ENCODE assay signal across 14 cellular contexts in the genomic region with DNA sequence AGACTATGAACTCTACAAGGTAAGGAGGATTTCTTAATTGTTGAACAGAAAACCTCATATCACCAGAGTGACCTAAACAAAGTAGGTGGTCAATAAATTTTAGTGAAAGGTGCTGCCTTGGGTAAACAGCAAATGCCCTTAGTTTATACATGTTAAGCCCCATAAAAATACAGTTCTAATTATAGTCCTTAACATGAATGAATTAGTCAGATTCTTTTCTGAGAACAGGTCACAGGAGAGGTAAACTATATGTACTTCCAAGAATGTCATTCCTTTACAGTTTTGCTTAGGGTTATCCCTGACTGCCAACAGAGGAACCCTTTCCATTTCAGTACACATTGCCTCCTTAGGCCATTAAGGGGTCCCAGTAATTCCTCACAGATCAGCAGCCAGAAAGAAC.
DNase-seq lines count a peak whose midpoint lies in the region; ATAC-seq and TF ChIP-seq lines count a peak whose summit lies in the region.
"Had no signal": no experiment of that assay in that cellular context is flagged by ENCODE, and none has a peak within 500 bp of the region (broad histone marks: within the 10 kb centered on the region; RNA-seq: fewer than 3 reads in every experiment).

No MANE protein-coding gene starts in this region.

- H3K36me3 Mint-ChIP-seq in WTC11 (peaks cover 18% of the 10 kb centered on the region), type B pancreatic cell (peaks cover 7% of the 10 kb centered on the region)

- intact Hi-C loops in gastrocnemius medialis (cut with DNase I; ENCODE audit: low total_unique reads) = no loop called here

- no peak overlapping the region for H3K9ac ChIP-seq in HUES6 (ENCODE audit: low read length)
- no peak overlapping the region for H3K9ac ChIP-seq in muscle layer of colon (ENCODE audit: low read length)
- H3K9ac ChIP-seq: BLaER1 treated with 17β-estradiol and CSF1 and Interleukin-3, amounts not matched to agents 10 nM and 100 nM; GM23248 had no signal

- peak overlapping the region; percentile 75; the same call in 1 of the 2 replicates for H3K27ac Mint-ChIP-seq in WTC11
- H3K27ac Mint-ChIP-seq in type B pancreatic cell = no peak overlapping the region
- H3K27ac Mint-ChIP-seq: CD4-positive, CD25-positive, alpha-beta regulatory T cell had no signal

- POLR2A ChIA-PET in WTC11 (lab: Charles Lee) = no interaction called here

- H3K27me3 Mint-ChIP-seq in WTC11 (ENCODE audit: low read depth) = no peaks in the 10 kb centered on the region
- no peaks in the 10 kb centered on the region for H3K27me3 Mint-ChIP-seq in type B pancreatic cell
- H3K27me3 Mint-ChIP-seq: CD4-positive, CD25-positive, alpha-beta regulatory T cell had no signal

- H3K9me3 Mint-ChIP-seq in WTC11 = no peaks in the 10 kb centered on the region
- H3K9me3 Mint-ChIP-seq in type B pancreatic cell = no peaks in the 10 kb centered on the region

- TF ChIP-seq POLR2A in gastrocnemius medialis (IDR thresholded peaks at IDR 0.05) = no peak

- H3K4me1 ChIP-seq in HUES6 (ENCODE audit: control insufficient read depth, insufficient read depth, low read length) (peaks cover 7% of the 10 kb centered on the region), muscle layer of colon (ENCODE audit: insufficient read depth, low read length) (peaks cover 33% of the 10 kb centered on the region), gastrocnemius medialis (peaks cover 29 to 41% of the 10 kb centered on the region in 2 donors)
- H3K4me1 ChIP-seq: BLaER1 treated with 17β-estradiol and CSF1 and Interleukin-3, amounts not matched to agents 10 nM and 100 nM had no signal

- no peak for DNase-seq in WTC11 (ENCODE audit: low spot score)
- no peak for DNase-seq in gastrocnemius medialis
- no peak for DNase-seq in type B pancreatic cell (ENCODE audit: extremely low spot score, unreplicated experiment)
- DNase-seq in activated T-cell treated with anti-CD3 and anti-CD28 coated beads for 4 hours = no peak
- no peak for DNase-seq in stimulated activated CD4-positive, alpha-beta T cell treated with anti-CD3 and anti-CD28 coated beads, Interleukin-4, amount 100 ng/mL, for 1 hour
- DNase-seq in NCI-H1417 treated with DMSO at 0.1 percent for 48 hours (lab: John Stamatoyannopoulos, UW) = no peak
- DNase-seq: ACHN; CD4-positive, CD25-positive, alpha-beta regulatory T cell; DMS53; GM23248 had no signal

- TF ChIP-seq CTCF in WTC11 (IDR thresholded peaks at IDR 0.05) = no peak
- TF ChIP-seq CTCF in gastrocnemius medialis (IDR thresholded peaks at IDR 0.05 in 4 of 5, conservative IDR thresholded peaks at IDR 0.05 in 1 of 5) = no peak
- TF ChIP-seq CTCF in type B pancreatic cell (conservative IDR thresholded peaks at IDR 0.05) = no peak

- H3K9me3 ChIP-seq in HUES6 (ENCODE audit: control insufficient read depth, insufficient read depth, low read depth, low read length) (no peaks in the 10 kb centered on the region), muscle layer of colon (ENCODE audit: low read length) (no peaks in the 10 kb centered on the region), gastrocnemius medialis (no peaks in the 10 kb centered on the region)
- H3K9me3 ChIP-seq: BLaER1 treated with 17β-estradiol and CSF1 and Interleukin-3, amounts not matched to agents 10 nM and 100 nM had no signal

- H3K27ac ChIP-seq in HUES6 (ENCODE audit: low read depth, low read length) (0 out of 2 replicates have a peak overlapping the region, but pooled peaks have one; percentile 34), muscle layer of colon (ENCODE audit: low read depth, low read length) (peak overlapping the region; percentile 7), gastrocnemius medialis (peak overlapping the region; percentile 63 to 79 (median 67))
- H3K27ac ChIP-seq: BLaER1 treated with 17β-estradiol and CSF1 and Interleukin-3, amounts not matched to agents 10 nM and 100 nM; GM23248 had no signal

- CTCF ChIA-PET in WTC11 (lab: Charles Lee) = no interaction called here

- H3K27me3 ChIP-seq in HUES6 (ENCODE audit: control insufficient read depth, insufficient read depth, low read length) = no peaks in the 10 kb centered on the region
- H3K27me3 ChIP-seq in muscle layer of colon (ENCODE audit: control insufficient read depth in 1 of 2, insufficient read depth in 2 of 2, low read length in 2 of 2) = no peaks in the 10 kb centered on the region
- H3K27me3 ChIP-seq in gastrocnemius medialis = no peaks in the 10 kb centered on the region
- H3K27me3 ChIP-seq: BLaER1 treated with 17β-estradiol and CSF1 and Interleukin-3, amounts not matched to agents 10 nM and 100 nM had no signal

- peaks cover 25% of the 10 kb centered on the region for H3K36me3 ChIP-seq in HUES6 (ENCODE audit: control insufficient read depth, insufficient read depth, low read length)
- peaks cover 12% of the 10 kb centered on the region for H3K36me3 ChIP-seq in muscle layer of colon (ENCODE audit: insufficient read depth, low read length)
- peaks cover 0 to 18% of the 10 kb centered on the region in 2 donors for H3K36me3 ChIP-seq in gastrocnemius medialis
- H3K36me3 ChIP-seq: BLaER1 treated with 17β-estradiol and CSF1 and Interleukin-3, amounts not matched to agents 10 nM and 100 nM had no signal

- in situ Hi-C loops in gastrocnemius medialis (cut with MboI; ENCODE audit: low sequenced_read_pairs in 4 of 4) = no loop called here

- H3K4me1 Mint-ChIP-seq in WTC11 = peaks cover 18% of the 10 kb centered on the region
- H3K4me1 Mint-ChIP-seq in type B pancreatic cell (ENCODE audit: unreplicated experiment) = no peaks in the 10 kb centered on the region

- H3K4me3 Mint-ChIP-seq in WTC11 = no peak overlapping the region
- no peak overlapping the region for H3K4me3 Mint-ChIP-seq in type B pancreatic cell
- H3K4me3 Mint-ChIP-seq: CD4-positive, CD25-positive, alpha-beta regulatory T cell had no signal

- ATAC-seq in WTC11 (no peak), gastrocnemius medialis (peak; percentile 57 to 59)
- ATAC-seq: HCT116 had no signal

- H3K4me3 ChIP-seq in HUES6 (ENCODE audit: low read depth, low read length) (no peak overlapping the region), muscle layer of colon (ENCODE audit: low read depth in 1 of 2, low read length in 2 of 2) (no peak overlapping the region), gastrocnemius medialis (no peak overlapping the region)
- H3K4me3 ChIP-seq: BLaER1 treated with 17β-estradiol and CSF1 and Interleukin-3, amounts not matched to agents 10 nM and 100 nM; GM23248 had no signal

TF ChIP-seq in WTC11, 78 proteins besides CTCF, POLR2A, EP300 and RAD21 (continues in another document):
- TF ChIP-seq ZNF416 (CRISPR knock-in tag; IDR thresholded peaks at IDR 0.05) = no peak
- TF ChIP-seq, protein P1, sequence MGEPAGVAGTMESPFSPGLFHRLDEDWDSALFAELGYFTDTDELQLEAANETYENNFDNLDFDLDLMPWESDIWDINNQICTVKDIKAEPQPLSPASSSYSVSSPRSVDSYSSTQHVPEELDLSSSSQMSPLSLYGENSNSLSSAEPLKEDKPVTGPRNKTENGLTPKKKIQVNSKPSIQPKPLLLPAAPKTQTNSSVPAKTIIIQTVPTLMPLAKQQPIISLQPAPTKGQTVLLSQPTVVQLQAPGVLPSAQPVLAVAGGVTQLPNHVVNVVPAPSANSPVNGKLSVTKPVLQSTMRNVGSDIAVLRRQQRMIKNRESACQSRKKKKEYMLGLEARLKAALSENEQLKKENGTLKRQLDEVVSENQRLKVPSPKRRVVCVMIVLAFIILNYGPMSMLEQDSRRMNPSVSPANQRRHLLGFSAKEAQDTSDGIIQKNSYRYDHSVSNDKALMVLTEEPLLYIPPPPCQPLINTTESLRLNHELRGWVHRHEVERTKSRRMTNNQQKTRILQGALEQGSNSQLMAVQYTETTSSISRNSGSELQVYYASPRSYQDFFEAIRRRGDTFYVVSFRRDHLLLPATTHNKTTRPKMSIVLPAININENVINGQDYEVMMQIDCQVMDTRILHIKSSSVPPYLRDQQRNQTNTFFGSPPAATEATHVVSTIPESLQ (CRISPR knock-in tag; IDR thresholded peaks at IDR 0.05) = no peak
- TF ChIP-seq, protein P2, sequence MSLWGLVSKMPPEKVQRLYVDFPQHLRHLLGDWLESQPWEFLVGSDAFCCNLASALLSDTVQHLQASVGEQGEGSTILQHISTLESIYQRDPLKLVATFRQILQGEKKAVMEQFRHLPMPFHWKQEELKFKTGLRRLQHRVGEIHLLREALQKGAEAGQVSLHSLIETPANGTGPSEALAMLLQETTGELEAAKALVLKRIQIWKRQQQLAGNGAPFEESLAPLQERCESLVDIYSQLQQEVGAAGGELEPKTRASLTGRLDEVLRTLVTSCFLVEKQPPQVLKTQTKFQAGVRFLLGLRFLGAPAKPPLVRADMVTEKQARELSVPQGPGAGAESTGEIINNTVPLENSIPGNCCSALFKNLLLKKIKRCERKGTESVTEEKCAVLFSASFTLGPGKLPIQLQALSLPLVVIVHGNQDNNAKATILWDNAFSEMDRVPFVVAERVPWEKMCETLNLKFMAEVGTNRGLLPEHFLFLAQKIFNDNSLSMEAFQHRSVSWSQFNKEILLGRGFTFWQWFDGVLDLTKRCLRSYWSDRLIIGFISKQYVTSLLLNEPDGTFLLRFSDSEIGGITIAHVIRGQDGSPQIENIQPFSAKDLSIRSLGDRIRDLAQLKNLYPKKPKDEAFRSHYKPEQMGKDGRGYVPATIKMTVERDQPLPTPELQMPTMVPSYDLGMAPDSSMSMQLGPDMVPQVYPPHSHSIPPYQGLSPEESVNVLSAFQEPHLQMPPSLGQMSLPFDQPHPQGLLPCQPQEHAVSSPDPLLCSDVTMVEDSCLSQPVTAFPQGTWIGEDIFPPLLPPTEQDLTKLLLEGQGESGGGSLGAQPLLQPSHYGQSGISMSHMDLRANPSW (CRISPR knock-in tag; conservative IDR thresholded peaks at IDR 0.05; ENCODE audit: low read depth) = no peak
- no peak for TF ChIP-seq TCF7 (CRISPR knock-in tag; IDR thresholded peaks at IDR 0.05; ENCODE audit: low read depth)
- TF ChIP-seq, protein P3, sequence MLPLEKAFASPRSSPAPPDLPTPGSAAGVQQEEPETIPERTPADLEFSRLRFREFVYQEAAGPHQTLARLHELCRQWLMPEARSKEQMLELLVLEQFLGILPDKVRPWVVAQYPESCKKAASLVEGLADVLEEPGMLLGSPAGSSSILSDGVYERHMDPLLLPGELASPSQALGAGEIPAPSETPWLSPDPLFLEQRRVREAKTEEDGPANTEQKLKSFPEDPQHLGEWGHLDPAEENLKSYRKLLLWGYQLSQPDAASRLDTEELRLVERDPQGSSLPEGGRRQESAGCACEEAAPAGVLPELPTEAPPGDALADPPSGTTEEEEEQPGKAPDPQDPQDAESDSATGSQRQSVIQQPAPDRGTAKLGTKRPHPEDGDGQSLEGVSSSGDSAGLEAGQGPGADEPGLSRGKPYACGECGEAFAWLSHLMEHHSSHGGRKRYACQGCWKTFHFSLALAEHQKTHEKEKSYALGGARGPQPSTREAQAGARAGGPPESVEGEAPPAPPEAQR (CRISPR knock-in tag; IDR thresholded peaks at IDR 0.05) = no peak
- TF ChIP-seq JUN (CRISPR knock-in tag; IDR thresholded peaks at IDR 0.05) = no peak
- TF ChIP-seq MXD4 (CRISPR knock-in tag; IDR thresholded peaks at IDR 0.05; ENCODE audit: borderline replicate concordance) = no peak

Comparison
In these comparisons a context has a peak if more than half of its experiments do, and no peak if none do; other contexts are left out.
1. H3K27ac ChIP-seq: peak in every context shown above with its lines; median percentile 67 in gastrocnemius medialis; 34 in HUES6; 7 in muscle layer of colon.